12 cellular contexts compared by ENCODE assay signal in genomic region chr19:39083599-39083982, GRCh38. TPM values are rescaled to one million over a fixed set of nuclear protein-coding genes. Genes with fewer than 3 reads are reported as not detected.
DNase-seq lines count a peak whose midpoint lies in the region; ATAC-seq and TF ChIP-seq lines count a peak whose summit lies in the region.
"Had no signal": no experiment of that assay in that cellular context is flagged by ENCODE, and none has a peak within 500 bp of the region (broad histone marks: within the 10 kb centered on the region; RNA-seq: fewer than 3 reads in every experiment).

No MANE protein-coding gene starts in this region.

- H3K27me3 ChIP-seq in dorsolateral prefrontal cortex: peaks cover 0 to 55% (median 22%) of the 10 kb centered on the region in 45 donors

- peaks cover 11 to 28% of the 10 kb centered on the region in 2 donors for H3K4me1 Mint-ChIP-seq in natural killer cell

- H3K36me3 Mint-ChIP-seq in natural killer cell: no peaks in the 10 kb centered on the region

- TF ChIP-seq CTCF in AG10803 (conservative IDR thresholded peaks at IDR 0.05; ENCODE audit: low read length): no peak
- TF ChIP-seq CTCF in dorsolateral prefrontal cortex (IDR thresholded peaks at IDR 0.05 in 54 of 56, conservative IDR thresholded peaks at IDR 0.05 in 2 of 56; ENCODE audit: low read depth in 1 of 56, partially characterized antibody in 56 of 56): no peak
- TF ChIP-seq CTCF in natural killer cell (IDR thresholded peaks at IDR 0.05): no peak

- peak overlapping the region; percentile 83 for H3K4me3 Mint-ChIP-seq in natural killer cell
- H3K4me3 Mint-ChIP-seq: activated B cell treated with CpG ODN at 0.5 μM for 24 hours had no signal

- H3K27ac Mint-ChIP-seq in natural killer cell: peak overlapping the region; percentile 14 to 66
- H3K27ac Mint-ChIP-seq: activated B cell treated with CpG ODN at 0.5 μM for 24 hours had no signal

- ATAC-seq in natural killer cell: peak in 2 of 3 donors; percentile 20 to 38
- ATAC-seq in HG03457 (IDR thresholded peaks at IDR 0.05; ENCODE audit: unreplicated experiment): no peak
- ATAC-seq in HG02938 (IDR thresholded peaks at IDR 0.05; ENCODE audit: unreplicated experiment): no peak

- DNase-seq in AG10803 (ENCODE audit: low read depth) (no peak), NCI-H82 treated with DMSO at 0.1 percent for 48 hours (lab: John Stamatoyannopoulos, UW; ENCODE audit: unreplicated experiment) (peak; percentile 10), dorsolateral prefrontal cortex (peak in 1 of 10 donors; percentile 12), natural killer cell (no peak), epidermal melanocyte (ENCODE audit: insufficient read length, low spot score) (no peak)
- no peak for DNase-seq in activated CD4-positive, CD25-positive, alpha-beta regulatory T cell treated with anti-CD3 and anti-CD28 coated beads, Interleukin-2, amount 50 U/mL, for 72 hours
- DNase-seq: activated B cell treated with CpG ODN at 0.5 μM for 24 hours, NCI-H1092 treated with DMSO at 0.1 percent for 48 hours had no signal

- H3K27ac ChIP-seq in dorsolateral prefrontal cortex: peak overlapping the region; percentile 54 to 99 (median 92)
- H3K27ac ChIP-seq: cardiac muscle cell, pancreas had no signal

- H3K4me3 ChIP-seq in AG10803 (ENCODE audit: low read length): peak overlapping the region; percentile 37
- H3K4me3 ChIP-seq in dorsolateral prefrontal cortex: peak overlapping the region; percentile 21 to 83 (median 59)
- H3K4me3 ChIP-seq: cardiac muscle cell had no signal

- peaks cover 39 to 45% of the 10 kb centered on the region in 2 donors for H3K27me3 Mint-ChIP-seq in natural killer cell (ENCODE audit: low read depth in 2 of 2)

- no peaks in the 10 kb centered on the region for H3K9me3 Mint-ChIP-seq in natural killer cell
- H3K9me3 Mint-ChIP-seq: activated B cell treated with CpG ODN at 0.5 μM for 24 hours had no signal

- intact Hi-C loops in dorsolateral prefrontal cortex (cut with DNase I) (no loop called here), natural killer cell (cut with micrococcal nuclease) (no loop called here)

RNA-seq across cellular contexts. Expression of gene ACP7, which starts 0.6 kb away (rescaled TPM):
- total RNA-seq in dorsolateral prefrontal cortex (10 to 100 TPM in 2 of 120 experiments, 1 to 10 TPM in 106, under 1 TPM in 12; 0.15 to 17.0 (median 2.5) TPM), natural killer cell (not detected)
- total RNA-seq: activated B cell treated with CpG ODN at 0.5 μM for 24 hours, cardiac muscle cell had no signal

RNA-seq across cellular contexts. Expression of gene PAK4, which starts 42.0 kb away (rescaled TPM):
- total RNA-seq in dorsolateral prefrontal cortex: 10 to 100 TPM; 16.4 to 55.2 (median 25.7) TPM
- 10 to 100 TPM in 2 of 3 donors, 1 to 10 TPM in 1; 6.7 to 13.4 (median 11.8) TPM for total RNA-seq in natural killer cell

RNA-seq across cellular contexts. Expression of gene FBXO27, which starts 51.2 kb away (rescaled TPM):
- 10 to 100 TPM; 21.0 to 56.7 (median 37.9) TPM for total RNA-seq in dorsolateral prefrontal cortex
- total RNA-seq in natural killer cell: under 1 TPM in 2 of 3 donors, not detected in 1; 0.23 to 0.38 TPM

Comparison
In these comparisons a context has a peak if more than half of its experiments do, and no peak if none do; other contexts are left out.
1. ATAC-seq: peak in natural killer cell (2 of 3); none in HG03457 (single experiment) and HG02938 (single experiment).
2. RNA of gene FBXO27, which starts 51.2 kb away (total RNA-seq): 21.0 to 56.7 TPM in dorsolateral prefrontal cortex; 0.23 to 0.38 TPM in natural killer cell; every median in the first group is over 10 times any median in the second.